Comparison of ENCODE assay signal across 8 cellular contexts in genomic region chr12:53492188-53492587, GRCh38. TPM values are rescaled to one million over a fixed set of nuclear protein-coding genes. Genes with fewer than 3 reads are reported as not detected.
A peak's percentile ranks its signal among the peaks of the same experiment; 100 is the strongest.
DNase-seq lines count a peak whose midpoint lies in the region; ATAC-seq, FAIRE-seq and TF ChIP-seq lines count a peak whose summit lies in the region.

No MANE protein-coding gene starts in this region.

- TF ChIP-seq EP300 in HepG2 (IDR thresholded peaks at IDR 0.05; ENCODE audit: low read depth in 2 of 2, low read length in 2 of 2) (no peak), HepG2 (CRISPR knock-in tag; IDR thresholded peaks at IDR 0.05; ENCODE audit: borderline replicate concordance) (no peak)

- intact Hi-C loops in HepG2 (cut with micrococcal nuclease; ENCODE audit: unreplicated experiment): no loop called here
- intact Hi-C loops in thyroid gland (cut with DNase I): no loop called here
- intact Hi-C loops in left colon (cut with DNase I, micrococcal nuclease): no loop called here

- H3K27ac ChIP-seq in angular gyrus (ENCODE audit: low read depth, low read length) (peak overlapping the region; percentile 96), HepG2 (ENCODE audit: extremely low read length, insufficient read depth, low read length) (no peak overlapping the region), thyroid gland (peak overlapping the region; percentile 85 to 93 (median 91))

- H3K79me2 ChIP-seq in HepG2 (ENCODE audit: insufficient read depth, low read length): no peaks in the 10 kb centered on the region

- H3K36me3 Mint-ChIP-seq in activated T-cell treated with anti-CD3 and anti-CD28 coated beads, Interleukin-2, amount 50 U/mL, for 24 hours (ENCODE audit: low read depth): peaks cover 14% of the 10 kb centered on the region

- no peaks in the 10 kb centered on the region for H3K9me3 Mint-ChIP-seq in activated T-cell treated with anti-CD3 and anti-CD28 coated beads, Interleukin-2, amount 50 U/mL, for 24 hours

- TSS peak; percentile 63 for BruUV-seq in HepG2 (replicated peaks; lab: Mats Ljungman, UMichigan)

- TF ChIP-seq CTCF in HepG2 (CRISPR knock-in tag; IDR thresholded peaks at IDR 0.05) (no peak), thyroid gland (IDR thresholded peaks at IDR 0.05) (no peak)

- TF ChIP-seq POLR2A in HepG2 (IDR thresholded peaks at IDR 0.05; ENCODE audit: insufficient read depth in 1 of 2, low read depth in 2 of 2, low read length in 2 of 2) (no peak), thyroid gland (IDR thresholded peaks at IDR 0.05) (no peak), GM12892 (IDR thresholded peaks at IDR 0.05; ENCODE audit: low read depth, low read length) (no peak)

- H3K4me1 ChIP-seq in HepG2 (ENCODE audit: insufficient read depth, low read length) (peaks cover 43% of the 10 kb centered on the region), thyroid gland (peaks cover 21 to 28% of the 10 kb centered on the region in 2 donors)

- peak overlapping the region in 2 of 3 experiments; percentile 75 to 80; a peak in 2 of 6 replicates for H3K4me3 ChIP-seq in HepG2 (replicated peaks in 1 of 3; ENCODE audit: insufficient read depth in 1 of 3, low read depth in 2 of 3, low read length in 3 of 3)
- peak overlapping the region in 1 of 3 donors; percentile 55 for H3K4me3 ChIP-seq in thyroid gland (replicated peaks in 1 of 3)

- H3K4me3 Mint-ChIP-seq in activated T-cell treated with anti-CD3 and anti-CD28 coated beads, Interleukin-2, amount 50 U/mL, for 24 hours: peak overlapping the region; percentile 82

- CTCF ChIA-PET in HepG2 (lab: Yijun Ruan, JAX; ENCODE audit: low intra/inter-chr PET ratio, low total read pairs): no interaction called here

- in situ Hi-C loops in HepG2 (cut with HindIII; ENCODE audit: extremely low pct_ligation_motif_present, low pct_unique_long_range_greater_than_20kb): no loop called here

- H3K9ac ChIP-seq in HepG2 (ENCODE audit: insufficient read depth, low read depth, low read length): 0 out of 2 replicates have a peak overlapping the region, but pooled peaks have one; percentile 56

- peaks cover 25% of the 10 kb centered on the region for H3K4me1 Mint-ChIP-seq in activated T-cell treated with anti-CD3 and anti-CD28 coated beads, Interleukin-2, amount 50 U/mL, for 24 hours (ENCODE audit: low read depth)

- peak overlapping the region; percentile 73 for H3K27ac Mint-ChIP-seq in activated T-cell treated with anti-CD3 and anti-CD28 coated beads, Interleukin-2, amount 50 U/mL, for 24 hours

- FAIRE-seq in HepG2 (lab: Jason Lieb, UNC): no peak
- FAIRE-seq in GM12892 (lab: Jason Lieb, UNC): no peak

- no peaks in the 10 kb centered on the region; a peak in 1 of 5 replicates for H3K27me3 ChIP-seq in HepG2 (ENCODE audit: control insufficient read depth in 1 of 2, insufficient read depth in 2 of 2, low read length in 2 of 2)
- no peaks in the 10 kb centered on the region for H3K27me3 ChIP-seq in thyroid gland

- H3K36me3 ChIP-seq in HepG2 (replicated peaks in 1 of 2; ENCODE audit: control insufficient read depth in 1 of 2, insufficient read depth in 2 of 2, low read length in 2 of 2) (no peaks in the 10 kb centered on the region), thyroid gland (no peaks in the 10 kb centered on the region)

- H3K4me2 ChIP-seq in HepG2 (ENCODE audit: low read depth, low read length): peak overlapping the region; percentile 100

- POLR2A ChIA-PET in HepG2 (lab: Yijun Ruan, JAX): interaction anchor here (0.7 to 4.1 kb wide), 5 partner anchors 9 to 312 kb away, joined by 3 to 35 read pairs (median 5); partner anchors contain the start of genes CSAD, TARBP2 and ZNF740

- H4K20me1 ChIP-seq in HepG2 (ENCODE audit: insufficient read depth, low read length): no peaks in the 10 kb centered on the region

- 96% methylated on average over 20 of the region's 20 CpGs for WGBS in HepG2 (ENCODE audit: low lambda C conversion rate)
- 41 to 42% methylated on average over 20 of the region's 20 CpGs for WGBS in thyroid gland, 2 donors

- ATAC-seq in HepG2: no peak
- ATAC-seq in left colon: no peak

- no peaks in the 10 kb centered on the region for H3K27me3 Mint-ChIP-seq in activated T-cell treated with anti-CD3 and anti-CD28 coated beads, Interleukin-2, amount 50 U/mL, for 24 hours

- TF ChIP-seq RAD21 in HepG2 (CRISPR knock-in tag; IDR thresholded peaks at IDR 0.05): no peak

- H3K9me3 ChIP-seq in HepG2 (ENCODE audit: low read length) (no peaks in the 10 kb centered on the region), thyroid gland (no peaks in the 10 kb centered on the region)

- peak; percentile 28 for DNase-seq in activated T-cell treated with anti-CD3 and anti-CD28 coated beads, Interleukin-2, amount 50 U/mL, for 24 hours
- DNase-seq in activated T-cell treated with anti-CD3 and anti-CD28 coated beads, Interleukin-2, amount 50 U/mL, for 1 hour: no peak
- DNase-seq in HepG2 (ENCODE audit: low spot score): no peak
- peak; percentile 50 to 55 for DNase-seq in thyroid gland
- no peak for DNase-seq in activated effector memory CD4-positive, alpha-beta T cell treated with Interleukin-2 at 50 U/mL for 16 hours
- DNase-seq in GM12892 (ENCODE audit: insufficient read length): no peak
- DNase-seq in left colon: no peak

- H2AFZ ChIP-seq in HepG2 (ENCODE audit: low read length): no peak overlapping the region

RNA-seq across cellular contexts. Expression of gene MAP3K12, which starts 7.1 kb away (rescaled TPM):
- total RNA-seq in HepG2 (2016; rRNA removed; fragmentation: Illumina TruSeq; extraction: Trizol) (0.13 and 0.20 TPM in 2 replicates), thyroid gland (10 to 100 TPM in 2 of 4 donors, 1 to 10 TPM in 2; 5.2 to 12.9 (median 10.6) TPM), left colon (1 to 10 TPM; 3.2 to 6.8 TPM)
- total RNA-seq in HepG2 (2016; cell fraction: cytosol; rRNA removed; fragmentation: Illumina TruSeq; extraction: Trizol; ENCODE audit: low read depth): under 0.01 and 0.10 TPM in 2 replicates
- total RNA-seq in HepG2 (2016; cell fraction: insoluble cytoplasmic fraction; rRNA removed; fragmentation: Illumina TruSeq; extraction: Trizol): 0.25 and 0.28 TPM in 2 replicates
- 0.03 and 0.25 TPM in 2 replicates for total RNA-seq in HepG2 (2016; cell fraction: membrane; rRNA removed; fragmentation: Illumina TruSeq; extraction: Trizol)
- total RNA-seq in HepG2 (2016; cell fraction: nucleus; rRNA removed; fragmentation: Illumina TruSeq; extraction: Trizol): 0.16 and 0.28 TPM in 2 replicates
- polyA plus RNA-seq in HepG2 (2011; rRNA removed): 1.1 and 1.3 TPM in 2 replicates
- 0.23 and 0.60 TPM in 2 replicates for polyA plus RNA-seq in HepG2 (2011; cell fraction: cytosol; rRNA removed)
- 5.5 and 6.6 TPM in 2 replicates for polyA plus RNA-seq in HepG2 (2011; cell fraction: nucleus; rRNA removed)
- 1.9 and 2.3 TPM in 2 replicates for polyA plus RNA-seq in HepG2 (2012)
- polyA plus RNA-seq in HepG2 (2016; cell fraction: cytosol; fragmentation: Illumina TruSeq; extraction: Trizol; ENCODE audit: low read depth): 0.02 TPM in 1 of 2 replicates, not detected in the other
- 0.05 and 0.10 TPM in 2 replicates for polyA plus RNA-seq in HepG2 (2016; cell fraction: insoluble cytoplasmic fraction; fragmentation: Illumina TruSeq; extraction: Trizol; ENCODE audit: low read depth)
- not detected in 2 replicates for polyA plus RNA-seq in HepG2 (2016; cell fraction: membrane; fragmentation: Illumina TruSeq; extraction: Trizol; ENCODE audit: low read depth)
- 0.34 and 1.5 TPM in 2 replicates for polyA plus RNA-seq in HepG2 (2016; cell fraction: nucleus; fragmentation: Illumina TruSeq; extraction: Trizol; ENCODE audit: insufficient read depth, low read depth)
- 1.4 and 3.4 TPM in 2 replicates for polyA minus RNA-seq in HepG2 (2011; rRNA and poly(A)+ RNA removed; ENCODE audit: low replicate concordance)
- polyA minus RNA-seq in HepG2 (2011; cell fraction: cytosol; rRNA and poly(A)+ RNA removed): 0.26 and 0.49 TPM in 2 replicates
- 1.3 and 1.6 TPM in 2 replicates for polyA minus RNA-seq in HepG2 (2011; cell fraction: nucleus; rRNA and poly(A)+ RNA removed)
- 14.1 TPM for polyA plus RNA-seq in GM12892 (2012; ENCODE audit: missing spikeins)

RNA-seq across cellular contexts. Expression of gene TARBP2, which starts 8.9 kb away (rescaled TPM):
- total RNA-seq in HepG2 (2016; rRNA removed; fragmentation: Illumina TruSeq; extraction: Trizol) (39.5 and 55.5 TPM in 2 replicates), thyroid gland (10 to 100 TPM; 31.2 to 44.8 (median 34.7) TPM), left colon (10 to 100 TPM; 21.3 to 22.3 TPM)
- total RNA-seq in HepG2 (2016; cell fraction: cytosol; rRNA removed; fragmentation: Illumina TruSeq; extraction: Trizol; ENCODE audit: low read depth): 73.3 and 74.5 TPM in 2 replicates
- 37.9 and 54.0 TPM in 2 replicates for total RNA-seq in HepG2 (2016; cell fraction: insoluble cytoplasmic fraction; rRNA removed; fragmentation: Illumina TruSeq; extraction: Trizol)
- 79.2 and 87.3 TPM in 2 replicates for total RNA-seq in HepG2 (2016; cell fraction: membrane; rRNA removed; fragmentation: Illumina TruSeq; extraction: Trizol)
- total RNA-seq in HepG2 (2016; cell fraction: nucleus; rRNA removed; fragmentation: Illumina TruSeq; extraction: Trizol): 45.3 and 52.6 TPM in 2 replicates
- 47.0 and 49.2 TPM in 2 replicates for polyA plus RNA-seq in HepG2 (2011; rRNA removed)
- polyA plus RNA-seq in HepG2 (2011; cell fraction: cytosol; rRNA removed): 34.4 and 52.5 TPM in 2 replicates
- 186 and 198 TPM in 2 replicates for polyA plus RNA-seq in HepG2 (2011; cell fraction: nucleus; rRNA removed)
- 22.1 and 25.4 TPM in 2 replicates for polyA plus RNA-seq in HepG2 (2012)
- polyA plus RNA-seq in HepG2 (2016; cell fraction: cytosol; fragmentation: Illumina TruSeq; extraction: Trizol; ENCODE audit: low read depth): 64.6 and 72.6 TPM in 2 replicates
- polyA plus RNA-seq in HepG2 (2016; cell fraction: insoluble cytoplasmic fraction; fragmentation: Illumina TruSeq; extraction: Trizol; ENCODE audit: low read depth): 32.5 and 37.2 TPM in 2 replicates
- polyA plus RNA-seq in HepG2 (2016; cell fraction: membrane; fragmentation: Illumina TruSeq; extraction: Trizol; ENCODE audit: low read depth): 60.8 and 63.3 TPM in 2 replicates
- 85.1 and 85.5 TPM in 2 replicates for polyA plus RNA-seq in HepG2 (2016; cell fraction: nucleus; fragmentation: Illumina TruSeq; extraction: Trizol; ENCODE audit: insufficient read depth, low read depth)
- 46.1 and 74.4 TPM in 2 replicates for polyA minus RNA-seq in HepG2 (2011; rRNA and poly(A)+ RNA removed; ENCODE audit: low replicate concordance)
- 11.2 and 16.6 TPM in 2 replicates for polyA minus RNA-seq in HepG2 (2011; cell fraction: cytosol; rRNA and poly(A)+ RNA removed)
- polyA minus RNA-seq in HepG2 (2011; cell fraction: nucleus; rRNA and poly(A)+ RNA removed): 46.1 and 50.8 TPM in 2 replicates
- polyA plus RNA-seq in GM12892 (2012; ENCODE audit: missing spikeins): 30.4 TPM

RNA-seq across cellular contexts. Expression of gene NPFF, which starts 15.1 kb away (rescaled TPM):
- total RNA-seq in HepG2 (2016; rRNA removed; fragmentation: Illumina TruSeq; extraction: Trizol) (0.51 TPM in 1 of 2 replicates, not detected in the other), thyroid gland (not detected), left colon (not detected)
- not detected in 2 replicates for total RNA-seq in HepG2 (2016; cell fraction: cytosol; rRNA removed; fragmentation: Illumina TruSeq; extraction: Trizol; ENCODE audit: low read depth)
- 0.56 TPM in 1 of 2 replicates, not detected in the other for total RNA-seq in HepG2 (2016; cell fraction: insoluble cytoplasmic fraction; rRNA removed; fragmentation: Illumina TruSeq; extraction: Trizol)
- total RNA-seq in HepG2 (2016; cell fraction: membrane; rRNA removed; fragmentation: Illumina TruSeq; extraction: Trizol): not detected in 2 replicates
- not detected in 2 replicates for total RNA-seq in HepG2 (2016; cell fraction: nucleus; rRNA removed; fragmentation: Illumina TruSeq; extraction: Trizol)
- not detected in 2 replicates for polyA plus RNA-seq in HepG2 (2011; rRNA removed)
- polyA plus RNA-seq in HepG2 (2011; cell fraction: cytosol; rRNA removed): not detected in 2 replicates
- 0.48 TPM in 1 of 2 replicates, not detected in the other for polyA plus RNA-seq in HepG2 (2011; cell fraction: nucleus; rRNA removed)
- 0.41 TPM in 1 of 2 replicates, not detected in the other for polyA plus RNA-seq in HepG2 (2012)
- 0.25 TPM in 1 of 2 replicates, not detected in the other for polyA plus RNA-seq in HepG2 (2016; cell fraction: cytosol; fragmentation: Illumina TruSeq; extraction: Trizol; ENCODE audit: low read depth)
- not detected in 2 replicates for polyA plus RNA-seq in HepG2 (2016; cell fraction: insoluble cytoplasmic fraction; fragmentation: Illumina TruSeq; extraction: Trizol; ENCODE audit: low read depth)
- not detected in 2 replicates for polyA plus RNA-seq in HepG2 (2016; cell fraction: membrane; fragmentation: Illumina TruSeq; extraction: Trizol; ENCODE audit: low read depth)
- polyA plus RNA-seq in HepG2 (2016; cell fraction: nucleus; fragmentation: Illumina TruSeq; extraction: Trizol; ENCODE audit: insufficient read depth, low read depth): 1.2 TPM in 1 of 2 replicates, not detected in the other
- not detected in 2 replicates for polyA minus RNA-seq in HepG2 (2011; rRNA and poly(A)+ RNA removed; ENCODE audit: low replicate concordance)
- not detected in 2 replicates for polyA minus RNA-seq in HepG2 (2011; cell fraction: cytosol; rRNA and poly(A)+ RNA removed)
- not detected in 2 replicates for polyA minus RNA-seq in HepG2 (2011; cell fraction: nucleus; rRNA and poly(A)+ RNA removed)
- not detected for polyA plus RNA-seq in GM12892 (2012; ENCODE audit: missing spikeins)

RNA-seq across cellular contexts. Expression of gene PCBP2, which starts 40.3 kb away (rescaled TPM):
- 154 and 265 TPM in 2 replicates for total RNA-seq in HepG2 (2016; rRNA removed; fragmentation: Illumina TruSeq; extraction: Trizol)
- 156 and 172 TPM in 2 replicates for total RNA-seq in HepG2 (2016; cell fraction: cytosol; rRNA removed; fragmentation: Illumina TruSeq; extraction: Trizol; ENCODE audit: low read depth)
- 132 and 265 TPM in 2 replicates for total RNA-seq in HepG2 (2016; cell fraction: insoluble cytoplasmic fraction; rRNA removed; fragmentation: Illumina TruSeq; extraction: Trizol)
- total RNA-seq in HepG2 (2016; cell fraction: membrane; rRNA removed; fragmentation: Illumina TruSeq; extraction: Trizol): 447 and 497 TPM in 2 replicates
- total RNA-seq in HepG2 (2016; cell fraction: nucleus; rRNA removed; fragmentation: Illumina TruSeq; extraction: Trizol): 279 and 306 TPM in 2 replicates
- polyA plus RNA-seq in HepG2 (2011; rRNA removed): 345 and 390 TPM in 2 replicates
- 323 and 364 TPM in 2 replicates for polyA plus RNA-seq in HepG2 (2011; cell fraction: cytosol; rRNA removed)
- 477 and 513 TPM in 2 replicates for polyA plus RNA-seq in HepG2 (2011; cell fraction: nucleus; rRNA removed)
- 786 and 1,014 TPM in 2 replicates for polyA plus RNA-seq in HepG2 (2012)
- 954 and 1,027 TPM in 2 replicates for polyA plus RNA-seq in HepG2 (2016; cell fraction: cytosol; fragmentation: Illumina TruSeq; extraction: Trizol; ENCODE audit: low read depth)
- 599 and 702 TPM in 2 replicates for polyA plus RNA-seq in HepG2 (2016; cell fraction: insoluble cytoplasmic fraction; fragmentation: Illumina TruSeq; extraction: Trizol; ENCODE audit: low read depth)
- 1,162 and 1,386 TPM in 2 replicates for polyA plus RNA-seq in HepG2 (2016; cell fraction: membrane; fragmentation: Illumina TruSeq; extraction: Trizol; ENCODE audit: low read depth)
- polyA plus RNA-seq in HepG2 (2016; cell fraction: nucleus; fragmentation: Illumina TruSeq; extraction: Trizol; ENCODE audit: insufficient read depth, low read depth): 670 and 689 TPM in 2 replicates
- polyA minus RNA-seq in HepG2 (2011; rRNA and poly(A)+ RNA removed; ENCODE audit: low replicate concordance): 709 and 1,043 TPM in 2 replicates
- polyA minus RNA-seq in HepG2 (2011; cell fraction: cytosol; rRNA and poly(A)+ RNA removed): 515 and 646 TPM in 2 replicates
- polyA minus RNA-seq in HepG2 (2011; cell fraction: nucleus; rRNA and poly(A)+ RNA removed): 549 and 596 TPM in 2 replicates
- 100 to 1,000 TPM; 493 to 555 (median 514) TPM for total RNA-seq in thyroid gland
- 590 TPM for polyA plus RNA-seq in GM12892 (2012; ENCODE audit: missing spikeins)
- total RNA-seq in left colon: 100 to 1,000 TPM; 586 to 592 TPM

RNA-seq across cellular contexts. Expression of gene PRR13, which starts 50.7 kb away (rescaled TPM):
- total RNA-seq in HepG2 (2016; rRNA removed; fragmentation: Illumina TruSeq; extraction: Trizol) (102 and 109 TPM in 2 replicates), thyroid gland (10 to 100 TPM; 51.6 to 83.6 (median 68.9) TPM), left colon (100 to 1,000 TPM; 447 to 662 TPM)
- total RNA-seq in HepG2 (2016; cell fraction: cytosol; rRNA removed; fragmentation: Illumina TruSeq; extraction: Trizol; ENCODE audit: low read depth): 78.3 and 97.6 TPM in 2 replicates
- 99.2 and 114 TPM in 2 replicates for total RNA-seq in HepG2 (2016; cell fraction: insoluble cytoplasmic fraction; rRNA removed; fragmentation: Illumina TruSeq; extraction: Trizol)
- total RNA-seq in HepG2 (2016; cell fraction: membrane; rRNA removed; fragmentation: Illumina TruSeq; extraction: Trizol): 113 and 134 TPM in 2 replicates
- 37.8 and 46.1 TPM in 2 replicates for total RNA-seq in HepG2 (2016; cell fraction: nucleus; rRNA removed; fragmentation: Illumina TruSeq; extraction: Trizol)
- 65.0 and 70.4 TPM in 2 replicates for polyA plus RNA-seq in HepG2 (2011; rRNA removed)
- 58.7 and 62.8 TPM in 2 replicates for polyA plus RNA-seq in HepG2 (2011; cell fraction: cytosol; rRNA removed)
- 20.0 and 31.0 TPM in 2 replicates for polyA plus RNA-seq in HepG2 (2011; cell fraction: nucleus; rRNA removed)
- polyA plus RNA-seq in HepG2 (2012): 99.5 and 141 TPM in 2 replicates
- polyA plus RNA-seq in HepG2 (2016; cell fraction: cytosol; fragmentation: Illumina TruSeq; extraction: Trizol; ENCODE audit: low read depth): 115 and 156 TPM in 2 replicates
- 164 and 180 TPM in 2 replicates for polyA plus RNA-seq in HepG2 (2016; cell fraction: insoluble cytoplasmic fraction; fragmentation: Illumina TruSeq; extraction: Trizol; ENCODE audit: low read depth)
- 149 and 177 TPM in 2 replicates for polyA plus RNA-seq in HepG2 (2016; cell fraction: membrane; fragmentation: Illumina TruSeq; extraction: Trizol; ENCODE audit: low read depth)
- 113 and 118 TPM in 2 replicates for polyA plus RNA-seq in HepG2 (2016; cell fraction: nucleus; fragmentation: Illumina TruSeq; extraction: Trizol; ENCODE audit: insufficient read depth, low read depth)
- 59.9 and 104 TPM in 2 replicates for polyA minus RNA-seq in HepG2 (2011; rRNA and poly(A)+ RNA removed; ENCODE audit: low replicate concordance)
- polyA minus RNA-seq in HepG2 (2011; cell fraction: cytosol; rRNA and poly(A)+ RNA removed): 20.7 and 32.5 TPM in 2 replicates
- polyA minus RNA-seq in HepG2 (2011; cell fraction: nucleus; rRNA and poly(A)+ RNA removed): 18.5 and 23.0 TPM in 2 replicates
- polyA plus RNA-seq in GM12892 (2012; ENCODE audit: missing spikeins): 227 TPM

Comparison
In these comparisons a context has a peak if more than half of its experiments do, and no peak if none do; other contexts are left out.
1. DNase-seq: peak in activated T-cell treated with anti-CD3 and anti-CD28 coated beads, Interleukin-2, amount 50 U/mL, for 24 hours (single experiment) and thyroid gland (2 of 2); none in activated T-cell treated with anti-CD3 and anti-CD28 coated beads, Interleukin-2, amount 50 U/mL, for 1 hour (single experiment), HepG2 (single experiment), activated effector memory CD4-positive, alpha-beta T cell treated with Interleukin-2 at 50 U/mL for 16 hours (single experiment), GM12892 (single experiment) and left colon (0 of 2).